ENCODE assay signal across 10 cellular contexts in the genomic region with DNA sequence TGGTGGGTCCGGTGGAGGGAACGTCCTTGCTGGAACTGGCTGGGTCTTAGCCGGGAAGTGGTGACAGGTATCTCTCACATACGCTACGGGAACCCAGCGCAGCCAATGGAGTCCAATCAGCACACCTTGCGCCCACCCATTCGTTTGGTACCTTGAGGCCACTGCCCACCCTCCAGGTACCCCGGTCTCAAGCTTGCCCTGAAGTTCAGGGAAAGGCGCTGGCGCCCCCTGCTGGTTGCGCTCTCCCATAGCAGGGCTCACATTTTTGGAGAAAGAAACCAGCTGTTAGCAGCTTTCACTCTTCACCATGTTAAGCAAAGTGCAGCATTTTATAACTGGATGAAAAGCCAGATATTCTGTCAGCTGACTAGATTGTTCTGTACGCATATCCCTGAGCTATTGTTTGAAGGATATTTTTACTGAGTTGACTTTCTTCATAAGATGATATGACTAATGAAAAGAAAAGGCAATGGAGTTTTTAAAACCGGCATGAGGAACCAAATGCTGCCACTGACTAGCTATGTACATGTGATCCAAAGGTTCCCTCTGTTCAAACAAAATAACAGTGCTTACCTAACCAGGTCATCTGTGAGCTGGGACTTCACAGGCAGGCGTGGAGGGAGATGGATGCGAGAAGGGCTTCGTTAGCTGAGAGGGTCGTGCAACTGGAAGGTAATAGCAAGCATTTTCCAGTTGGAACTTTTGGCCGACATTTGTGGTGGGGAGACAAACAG. TPM values are rescaled to one million over a fixed set of nuclear protein-coding genes. Genes with fewer than 3 reads are reported as not detected.
A peak's percentile ranks its signal among the peaks of the same experiment; 100 is the strongest.
DNase-seq lines count a peak whose midpoint lies in the region; ATAC-seq and TF ChIP-seq lines count a peak whose summit lies in the region.
"Had no signal": no experiment of that assay in that cellular context is flagged by ENCODE, and none has a peak within 500 bp of the region (broad histone marks: within the 10 kb centered on the region; RNA-seq: fewer than 3 reads in every experiment).

No MANE protein-coding gene starts in this region.

- ATAC-seq in WTC11 (peak; percentile 71), HG03342 (IDR thresholded peaks at IDR 0.05; ENCODE audit: unreplicated experiment) (no peak), GM19324 (IDR thresholded peaks at IDR 0.05; ENCODE audit: low FRiP score, unreplicated experiment) (no peak)
- ATAC-seq in activated T-helper 17 cell treated with anti-CD3 and anti-CD28 coated beads, Interleukin-2, amount 50 U/mL, for 72 hours (replicated peaks), result no peak

- H3K9me3 ChIP-seq in iPS DF 6.9 (ENCODE audit: control insufficient read depth, insufficient read depth, low read length), result no peaks in the 10 kb centered on the region
- H3K9me3 ChIP-seq: SJSA1 had no signal

- CTCF ChIA-PET in WTC11 (lab: Charles Lee), result interaction anchor here (0.6 to 2.7 kb wide), 43 partner anchors 8 to 399 kb away, joined by 3 to 13 read pairs (median 4); a partner anchor contains a TSS

- in situ Hi-C loops in GM13977 (cut with MboI; ENCODE audit: low pct_unique_long_range_greater_than_20kb, low sequenced_read_pairs, unreplicated experiment), result no loop called here

- no peaks in the 10 kb centered on the region for H3K36me3 Mint-ChIP-seq in WTC11
- no peaks in the 10 kb centered on the region for H3K36me3 Mint-ChIP-seq in activated T-helper 17 cell treated with anti-CD3 and anti-CD28 coated beads, Interleukin-2, amount 50 U/mL, for 72 hours (ENCODE audit: low read depth)

- peaks cover 18% of the 10 kb centered on the region for H3K4me1 Mint-ChIP-seq in WTC11
- no peaks in the 10 kb centered on the region for H3K4me1 Mint-ChIP-seq in activated T-helper 17 cell treated with anti-CD3 and anti-CD28 coated beads, Interleukin-2, amount 50 U/mL, for 72 hours

- WGBS in iPS DF 6.9 (ENCODE audit: insufficient coverage, insufficient read length), result no CpG with 5 or more reads among the region's 19 CpGs

- TF ChIP-seq CTCF in GM13977 (IDR thresholded peaks at IDR 0.05; ENCODE audit: extremely low read depth, insufficient read depth, missing control alignments) (peak; percentile 80), WTC11 (IDR thresholded peaks at IDR 0.05) (peak; percentile 94)

- no peak overlapping the region for H3K27ac ChIP-seq in iPS DF 6.9 (ENCODE audit: low read length)
- H3K27ac ChIP-seq: SJSA1 had no signal

- H3K27ac Mint-ChIP-seq in WTC11, result peak overlapping the region; percentile 63; the same call in 1 of the 2 replicates
- no peak overlapping the region for H3K27ac Mint-ChIP-seq in activated T-helper 17 cell treated with anti-CD3 and anti-CD28 coated beads, Interleukin-2, amount 50 U/mL, for 72 hours

- H3K4me1 ChIP-seq in iPS DF 6.9 (ENCODE audit: control insufficient read depth, insufficient read depth, low read length), result no peaks in the 10 kb centered on the region
- H3K4me1 ChIP-seq: SJSA1 had no signal

- peaks cover 5% of the 10 kb centered on the region; the same call in 1 of the 2 replicates for H3K9me3 Mint-ChIP-seq in WTC11
- no peaks in the 10 kb centered on the region for H3K9me3 Mint-ChIP-seq in activated T-helper 17 cell treated with anti-CD3 and anti-CD28 coated beads, Interleukin-2, amount 50 U/mL, for 72 hours

- H3K4me3 Mint-ChIP-seq in WTC11, result no peak overlapping the region
- no peak overlapping the region for H3K4me3 Mint-ChIP-seq in activated T-helper 17 cell treated with anti-CD3 and anti-CD28 coated beads, Interleukin-2, amount 50 U/mL, for 72 hours

- H3K36me3 ChIP-seq in iPS DF 6.9 (ENCODE audit: control insufficient read depth, insufficient read depth, low read length), result no peaks in the 10 kb centered on the region
- H3K36me3 ChIP-seq: SJSA1 had no signal

- H3K4me3 ChIP-seq in iPS DF 6.9 (ENCODE audit: low read length), result no peak overlapping the region
- H3K4me3 ChIP-seq: lung, SJSA1 had no signal

- H3K27me3 ChIP-seq in iPS DF 6.9 (ENCODE audit: control insufficient read depth, insufficient read depth, low read length), result no peaks in the 10 kb centered on the region

- POLR2A ChIA-PET in WTC11 (lab: Charles Lee), result no interaction called here

- peak; percentile 22 for DNase-seq in COR-L47 (lab: John Stamatoyannopoulos, UW)
- DNase-seq in GM13977 (ENCODE audit: low spot score), result peak; percentile 38
- peak; percentile 79 for DNase-seq in WTC11 (ENCODE audit: low spot score)
- DNase-seq in iPS DF 6.9 (ENCODE audit: low read depth, low spot score), result peak; percentile 41
- DNase-seq in activated CD4-positive, CD25-positive, alpha-beta regulatory T cell (lab: John Stamatoyannopoulos, UW), result no peak

- peaks cover 5% of the 10 kb centered on the region; the same call in 1 of the 2 replicates for H3K27me3 Mint-ChIP-seq in WTC11 (ENCODE audit: low read depth)
- peaks cover 29% of the 10 kb centered on the region for H3K27me3 Mint-ChIP-seq in activated T-helper 17 cell treated with anti-CD3 and anti-CD28 coated beads, Interleukin-2, amount 50 U/mL, for 72 hours

TF ChIP-seq in WTC11, 78 proteins besides CTCF, POLR2A, EP300 and RAD21 (continues in another document):
- TF ChIP-seq, protein P1, sequence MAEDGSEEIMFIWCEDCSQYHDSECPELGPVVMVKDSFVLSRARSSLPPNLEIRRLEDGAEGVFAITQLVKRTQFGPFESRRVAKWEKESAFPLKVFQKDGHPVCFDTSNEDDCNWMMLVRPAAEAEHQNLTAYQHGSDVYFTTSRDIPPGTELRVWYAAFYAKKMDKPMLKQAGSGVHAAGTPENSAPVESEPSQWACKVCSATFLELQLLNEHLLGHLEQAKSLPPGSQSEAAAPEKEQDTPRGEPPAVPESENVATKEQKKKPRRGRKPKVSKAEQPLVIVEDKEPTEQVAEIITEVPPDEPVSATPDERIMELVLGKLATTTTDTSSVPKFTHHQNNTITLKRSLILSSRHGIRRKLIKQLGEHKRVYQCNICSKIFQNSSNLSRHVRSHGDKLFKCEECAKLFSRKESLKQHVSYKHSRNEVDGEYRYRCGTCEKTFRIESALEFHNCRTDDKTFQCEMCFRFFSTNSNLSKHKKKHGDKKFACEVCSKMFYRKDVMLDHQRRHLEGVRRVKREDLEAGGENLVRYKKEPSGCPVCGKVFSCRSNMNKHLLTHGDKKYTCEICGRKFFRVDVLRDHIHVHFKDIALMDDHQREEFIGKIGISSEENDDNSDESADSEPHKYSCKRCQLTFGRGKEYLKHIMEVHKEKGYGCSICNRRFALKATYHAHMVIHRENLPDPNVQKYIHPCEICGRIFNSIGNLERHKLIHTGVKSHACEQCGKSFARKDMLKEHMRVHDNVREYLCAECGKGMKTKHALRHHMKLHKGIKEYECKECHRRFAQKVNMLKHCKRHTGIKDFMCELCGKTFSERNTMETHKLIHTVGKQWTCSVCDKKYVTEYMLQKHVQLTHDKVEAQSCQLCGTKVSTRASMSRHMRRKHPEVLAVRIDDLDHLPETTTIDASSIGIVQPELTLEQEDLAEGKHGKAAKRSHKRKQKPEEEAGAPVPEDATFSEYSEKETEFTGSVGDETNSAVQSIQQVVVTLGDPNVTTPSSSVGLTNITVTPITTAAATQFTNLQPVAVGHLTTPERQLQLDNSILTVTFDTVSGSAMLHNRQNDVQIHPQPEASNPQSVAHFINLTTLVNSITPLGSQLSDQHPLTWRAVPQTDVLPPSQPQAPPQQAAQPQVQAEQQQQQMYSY (CRISPR knock-in tag; IDR thresholded peaks at IDR 0.05), result no peak
- no peak for TF ChIP-seq TEAD4 (CRISPR knock-in tag; IDR thresholded peaks at IDR 0.05)
- TF ChIP-seq, protein P2, sequence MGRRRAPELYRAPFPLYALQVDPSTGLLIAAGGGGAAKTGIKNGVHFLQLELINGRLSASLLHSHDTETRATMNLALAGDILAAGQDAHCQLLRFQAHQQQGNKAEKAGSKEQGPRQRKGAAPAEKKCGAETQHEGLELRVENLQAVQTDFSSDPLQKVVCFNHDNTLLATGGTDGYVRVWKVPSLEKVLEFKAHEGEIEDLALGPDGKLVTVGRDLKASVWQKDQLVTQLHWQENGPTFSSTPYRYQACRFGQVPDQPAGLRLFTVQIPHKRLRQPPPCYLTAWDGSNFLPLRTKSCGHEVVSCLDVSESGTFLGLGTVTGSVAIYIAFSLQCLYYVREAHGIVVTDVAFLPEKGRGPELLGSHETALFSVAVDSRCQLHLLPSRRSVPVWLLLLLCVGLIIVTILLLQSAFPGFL (CRISPR knock-in tag; IDR thresholded peaks at IDR 0.05; ENCODE audit: borderline replicate concordance), result no peak
- TF ChIP-seq, protein P3, sequence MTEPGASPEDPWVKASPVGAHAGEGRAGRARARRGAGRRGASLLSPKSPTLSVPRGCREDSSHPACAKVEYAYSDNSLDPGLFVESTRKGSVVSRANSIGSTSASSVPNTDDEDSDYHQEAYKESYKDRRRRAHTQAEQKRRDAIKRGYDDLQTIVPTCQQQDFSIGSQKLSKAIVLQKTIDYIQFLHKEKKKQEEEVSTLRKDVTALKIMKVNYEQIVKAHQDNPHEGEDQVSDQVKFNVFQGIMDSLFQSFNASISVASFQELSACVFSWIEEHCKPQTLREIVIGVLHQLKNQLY (CRISPR knock-in tag; IDR thresholded peaks at IDR 0.05), result no peak
- TF ChIP-seq NR3C1 (CRISPR knock-in tag; conservative IDR thresholded peaks at IDR 0.05; ENCODE audit: low read depth), result no peak
- no peak for TF ChIP-seq PRRX2 (CRISPR knock-in tag; IDR thresholded peaks at IDR 0.05)
- no peak for TF ChIP-seq CBFB (CRISPR knock-in tag; IDR thresholded peaks at IDR 0.05; ENCODE audit: low read depth)
- TF ChIP-seq, protein P4, sequence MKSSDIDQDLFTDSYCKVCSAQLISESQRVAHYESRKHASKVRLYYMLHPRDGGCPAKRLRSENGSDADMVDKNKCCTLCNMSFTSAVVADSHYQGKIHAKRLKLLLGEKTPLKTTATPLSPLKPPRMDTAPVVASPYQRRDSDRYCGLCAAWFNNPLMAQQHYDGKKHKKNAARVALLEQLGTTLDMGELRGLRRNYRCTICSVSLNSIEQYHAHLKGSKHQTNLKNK (CRISPR knock-in tag; IDR thresholded peaks at IDR 0.05), result no peak
- no peak for TF ChIP-seq RELA (CRISPR knock-in tag; IDR thresholded peaks at IDR 0.05; ENCODE audit: borderline replicate concordance)
- no peak for TF ChIP-seq TEAD1 (CRISPR knock-in tag; IDR thresholded peaks at IDR 0.05)
- TF ChIP-seq, protein P5, sequence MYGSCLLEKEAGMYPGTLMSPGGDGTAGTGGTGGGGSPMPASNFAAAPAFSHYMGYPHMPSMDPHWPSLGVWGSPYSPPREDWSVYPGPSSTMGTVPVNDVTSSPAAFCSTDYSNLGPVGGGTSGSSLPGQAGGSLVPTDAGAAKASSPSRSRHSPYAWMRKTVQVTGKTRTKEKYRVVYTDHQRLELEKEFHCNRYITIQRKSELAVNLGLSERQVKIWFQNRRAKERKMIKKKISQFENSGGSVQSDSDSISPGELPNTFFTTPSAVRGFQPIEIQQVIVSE (CRISPR knock-in tag; IDR thresholded peaks at IDR 0.05; ENCODE audit: borderline replicate concordance), result no peak
- no peak for TF ChIP-seq RORB (CRISPR knock-in tag; IDR thresholded peaks at IDR 0.05)
- no peak for TF ChIP-seq NFYB (CRISPR knock-in tag; conservative IDR thresholded peaks at IDR 0.05; ENCODE audit: low read depth)

RNA-seq across cellular contexts. Expression of a gene that starts 43.7 kb away (rescaled TPM):
- not detected in 3 replicates for total RNA-seq in WTC11 (2021)
- total RNA-seq in activated T-helper 17 cell treated with anti-CD3 and anti-CD28 coated beads, Interleukin-2, amount 50 U/mL, for 72 hours, result not detected
- total RNA-seq: lung, SJSA1 had no signal

Comparison
In these comparisons a context has a peak if more than half of its experiments do, and no peak if none do; other contexts are left out.
1. DNase-seq: peak in COR-L47 (single experiment), GM13977 (single experiment), WTC11 (single experiment) and iPS DF 6.9 (single experiment); none in activated CD4-positive, CD25-positive, alpha-beta regulatory T cell (0 of 4).